In genomic region chr3:69855436-69856162, GRCh38 we compare ENCODE assay signal across 9 cellular contexts.
DNase-seq lines count a peak whose midpoint lies in the region; ATAC-seq, FAIRE-seq and TF ChIP-seq lines count a peak whose summit lies in the region.
"Had no signal": no experiment of that assay in that cellular context is flagged by ENCODE, and none has a peak within 500 bp of the region (broad histone marks: within the 10 kb centered on the region; RNA-seq: fewer than 3 reads in every experiment).

No MANE protein-coding gene starts in this region.

- H3K4me3 ChIP-seq in astrocyte of the spinal cord (ENCODE audit: low read depth, low read length), result no peak overlapping the region
- no peak overlapping the region for H3K4me3 ChIP-seq in tibial artery
- H3K4me3 ChIP-seq: BLaER1 treated with 17β-estradiol and CSF1 and Interleukin-3, amounts not matched to agents 10 nM and 100 nM had no signal

- H3K27me3 ChIP-seq in tibial artery, result no peaks in the 10 kb centered on the region
- H3K27me3 ChIP-seq: BLaER1 treated with 17β-estradiol and CSF1 and Interleukin-3, amounts not matched to agents 10 nM and 100 nM had no signal

- TF ChIP-seq CTCF in astrocyte of the spinal cord (IDR thresholded peaks at IDR 0.05; ENCODE audit: low read depth, low read length) (peak; percentile 56), tibial artery (IDR thresholded peaks at IDR 0.05) (peak; percentile 26 to 29)

- peak; percentile 21 for FAIRE-seq in islet of Langerhans (lab: Jason Lieb, UNC)

- intact Hi-C loops in tibial artery (cut with DNase I; ENCODE audit: low total_unique reads), result no loop called here

- no peak for ATAC-seq in GM18867 (IDR thresholded peaks at IDR 0.05; ENCODE audit: unreplicated experiment)

- no peaks in the 10 kb centered on the region for H3K9me3 ChIP-seq in tibial artery
- H3K9me3 ChIP-seq: BLaER1 treated with 17β-estradiol and CSF1 and Interleukin-3, amounts not matched to agents 10 nM and 100 nM had no signal

- DNase-seq in NCI-H82 treated with DMSO at 0.1 percent for 48 hours (lab: John Stamatoyannopoulos, UW; ENCODE audit: unreplicated experiment), result peak; percentile 7
- no peak for DNase-seq in NCI-H82 (lab: John Stamatoyannopoulos, UW)
- peak; percentile 44 for DNase-seq in astrocyte of the spinal cord (ENCODE audit: low read depth, low spot score)
- no peak for DNase-seq in tibial artery
- no peak for DNase-seq in COLO668 (lab: John Stamatoyannopoulos, UW; ENCODE audit: unreplicated experiment)
- DNase-seq in GOT3 (lab: John Stamatoyannopoulos, UW), result no peak

- no peaks in the 10 kb centered on the region for H3K36me3 ChIP-seq in tibial artery

- H3K27ac ChIP-seq in tibial artery, result no peak overlapping the region
- H3K27ac ChIP-seq: BLaER1 treated with 17β-estradiol and CSF1 and Interleukin-3, amounts not matched to agents 10 nM and 100 nM had no signal

- in situ Hi-C loops in astrocyte of the spinal cord (cut with HindIII; ENCODE audit: low sequenced_read_pairs), result no loop called here

- H3K4me1 ChIP-seq in tibial artery, result peaks cover 0 to 26% (median 2%) of the 10 kb centered on the region in 4 donors

Comparison
In these comparisons a context has a peak if more than half of its experiments do, and no peak if none do; other contexts are left out.
1. DNase-seq: peak in NCI-H82 treated with DMSO at 0.1 percent for 48 hours (single experiment) and astrocyte of the spinal cord (single experiment); none in NCI-H82 (single experiment), tibial artery (0 of 2), COLO668 (single experiment) and GOT3 (single experiment).